In genomic region chr19:16367269-16367683, GRCh38 we compare ENCODE assay signal across 8 cellular contexts.
DNase-seq lines count a peak whose midpoint lies in the region; ATAC-seq lines count a peak whose summit lies in the region.

No MANE protein-coding gene starts in this region.

- ATAC-seq in HG03565 (IDR thresholded peaks at IDR 0.05; ENCODE audit: unreplicated experiment) (peak; percentile 32), GM18870 (IDR thresholded peaks at IDR 0.05; ENCODE audit: unreplicated experiment) (no peak)

- peak; percentile 36 for DNase-seq in NK-92 treated with Interleukin-12 subunit alpha and Interleukin-12 subunit beta, amount 100 ng/mL, for 24 hours (lab: John Stamatoyannopoulos, UW)
- DNase-seq in NK-92 (lab: John Stamatoyannopoulos, UW; ENCODE audit: unreplicated experiment) (no peak), midbrain (lab: John Stamatoyannopoulos, UW) (no peak), hepatic stellate cell (ENCODE audit: low spot score) (no peak)
- DNase-seq in activated effector memory CD4-positive, alpha-beta T cell treated with Interleukin-2 at 50 U/mL for 16 hours = peak; percentile 56
- DNase-seq in stimulated activated naive CD4-positive, alpha-beta T cell (lab: John Stamatoyannopoulos, UW) = peak; percentile 40 to 87 (median 66)

Comparison
In these comparisons a context has a peak if more than half of its experiments do, and no peak if none do; other contexts are left out.
1. DNase-seq: peak in NK-92 treated with Interleukin-12 subunit alpha and Interleukin-12 subunit beta, amount 100 ng/mL, for 24 hours (single experiment), activated effector memory CD4-positive, alpha-beta T cell treated with Interleukin-2 at 50 U/mL for 16 hours (single experiment) and stimulated activated naive CD4-positive, alpha-beta T cell (6 of 6); none in NK-92 (single experiment), midbrain (single experiment) and hepatic stellate cell (single experiment).